Comparison of ENCODE assay signal across 1 cellular context in genomic region chr4:26372525-26373172, GRCh38.
TF ChIP-seq lines count a peak whose summit lies in the region.

No MANE protein-coding gene starts in this region.

TF ChIP-seq in HepG2, 621 proteins besides CTCF, POLR2A, EP300 and RAD21 (continued from another document and continues in another):
- no peak for TF ChIP-seq ZUFSP (CRISPR knock-in tag; IDR thresholded peaks at IDR 0.05; ENCODE audit: borderline replicate concordance)
- TF ChIP-seq KDM3A (CRISPR knock-in tag; IDR thresholded peaks at IDR 0.05; ENCODE audit: low read depth): no peak
- TF ChIP-seq MIER3 (CRISPR knock-in tag; IDR thresholded peaks at IDR 0.05; ENCODE audit: borderline replicate concordance): no peak
- TF ChIP-seq ZBTB21 (CRISPR knock-in tag; IDR thresholded peaks at IDR 0.05): no peak
- TF ChIP-seq ZNF644 (CRISPR knock-in tag; IDR thresholded peaks at IDR 0.05; ENCODE audit: low read depth): peak; percentile 77
- no peak for TF ChIP-seq MAF1 (CRISPR knock-in tag; IDR thresholded peaks at IDR 0.05; ENCODE audit: borderline replicate concordance)
- TF ChIP-seq CHD2 (IDR thresholded peaks at IDR 0.05; ENCODE audit: low read depth, low read length): no peak
- no peak for TF ChIP-seq ZNF572 (CRISPR knock-in tag; IDR thresholded peaks at IDR 0.05)
- no peak for TF ChIP-seq ZNF570 (CRISPR knock-in tag; IDR thresholded peaks at IDR 0.05; ENCODE audit: borderline replicate concordance)
- no peak for TF ChIP-seq MNT (IDR thresholded peaks at IDR 0.05)
- TF ChIP-seq ZNF615 (CRISPR knock-in tag; IDR thresholded peaks at IDR 0.05; ENCODE audit: borderline replicate concordance): no peak
- no peak for TF ChIP-seq MIER2 (CRISPR knock-in tag; IDR thresholded peaks at IDR 0.05)
- TF ChIP-seq SUZ12 (IDR thresholded peaks at IDR 0.05; ENCODE audit: low read depth, low read length): no peak
- TF ChIP-seq FOXP4 (CRISPR knock-in tag; IDR thresholded peaks at IDR 0.05): peak; percentile 74
- no peak for TF ChIP-seq BCL3 (CRISPR knock-in tag; IDR thresholded peaks at IDR 0.05)
- no peak for TF ChIP-seq HNRNPH1 (optimal IDR thresholded peaks at IDR 0.05; ENCODE audit: low read depth, low read length)
- no peak for TF ChIP-seq HNRNPL (IDR thresholded peaks at IDR 0.05; ENCODE audit: low read depth, low read length)
- no peak for TF ChIP-seq RAD51 (IDR thresholded peaks at IDR 0.05; ENCODE audit: borderline replicate concordance)
- TF ChIP-seq MXI1 (IDR thresholded peaks at IDR 0.05; ENCODE audit: borderline replicate concordance, low read depth, low read length): peak; percentile 29; the same call in 1 of the 3 replicates
- TF ChIP-seq FOXK2 (IDR thresholded peaks at IDR 0.05): peak; percentile 23; the same call in 1 of the 2 replicates
- TF ChIP-seq SNRNP70 (IDR thresholded peaks at IDR 0.05; ENCODE audit: low read depth, low read length): no peak
- TF ChIP-seq ZNF746 (CRISPR knock-in tag; IDR thresholded peaks at IDR 0.05): no peak
- no peak for TF ChIP-seq ZZZ3 (CRISPR knock-in tag; IDR thresholded peaks at IDR 0.05; ENCODE audit: borderline replicate concordance)
- TF ChIP-seq ARNTL (CRISPR knock-in tag; IDR thresholded peaks at IDR 0.05): no peak
- no peak for TF ChIP-seq SMAD9 (CRISPR knock-in tag; IDR thresholded peaks at IDR 0.05)
- TF ChIP-seq SOX13 (IDR thresholded peaks at IDR 0.05): 0 out of 2 replicates have a peak, but pooled peaks have one; percentile 17
- peak in 1 of 2 experiments; percentile 61; a peak in 1 of 4 replicates for TF ChIP-seq SOX13 (CRISPR knock-in tag; conservative IDR thresholded peaks at IDR 0.05 in 1 of 2, IDR thresholded peaks at IDR 0.05 in 1 of 2)
- peak; percentile 37; the same call in 1 of the 2 replicates for TF ChIP-seq HDAC1 (CRISPR knock-in tag; IDR thresholded peaks at IDR 0.05)
- no peak for TF ChIP-seq ZNF230 (CRISPR knock-in tag; IDR thresholded peaks at IDR 0.05)
- TF ChIP-seq ZNF883 (CRISPR knock-in tag; IDR thresholded peaks at IDR 0.05; ENCODE audit: not compliant biosample characterization): no peak
- TF ChIP-seq PREB (CRISPR knock-in tag; IDR thresholded peaks at IDR 0.05): no peak
- no peak for TF ChIP-seq CCAR2 (optimal IDR thresholded peaks at IDR 0.05; ENCODE audit: low read depth, low read length)
- no peak for TF ChIP-seq ZNF704 (CRISPR knock-in tag; IDR thresholded peaks at IDR 0.05; ENCODE audit: borderline replicate concordance)
- TF ChIP-seq MAFK (conservative IDR thresholded peaks at IDR 0.05 in 1 of 2, IDR thresholded peaks at IDR 0.05 in 1 of 2; ENCODE audit: low read length in 2 of 2): no peak
- no peak for TF ChIP-seq DDIT3 (CRISPR knock-in tag; IDR thresholded peaks at IDR 0.05)
- no peak for TF ChIP-seq ELK4 (CRISPR knock-in tag; IDR thresholded peaks at IDR 0.05; ENCODE audit: borderline replicate concordance)
- no peak for TF ChIP-seq KLF13 (CRISPR knock-in tag; IDR thresholded peaks at IDR 0.05)
- TF ChIP-seq GLI4 (CRISPR knock-in tag; IDR thresholded peaks at IDR 0.05; ENCODE audit: borderline replicate concordance): no peak
- TF ChIP-seq PBX3 (CRISPR knock-in tag; IDR thresholded peaks at IDR 0.05; ENCODE audit: borderline replicate concordance): no peak
- TF ChIP-seq DNMT3B (CRISPR knock-in tag; conservative IDR thresholded peaks at IDR 0.05): no peak; the same call in 1 of the 2 replicates
- TF ChIP-seq MXD1 (CRISPR knock-in tag; IDR thresholded peaks at IDR 0.05): no peak
- TF ChIP-seq ZNF33B (CRISPR knock-in tag; IDR thresholded peaks at IDR 0.05): no peak
- no peak for TF ChIP-seq HDAC6 (IDR thresholded peaks at IDR 0.05; ENCODE audit: low read depth, low read length)
- TF ChIP-seq RBAK (CRISPR knock-in tag; IDR thresholded peaks at IDR 0.05): no peak
- no peak for TF ChIP-seq SKIL (CRISPR knock-in tag; IDR thresholded peaks at IDR 0.05; ENCODE audit: borderline replicate concordance)
- no peak for TF ChIP-seq KLF6 (CRISPR knock-in tag; IDR thresholded peaks at IDR 0.05)
- no peak for TF ChIP-seq SMAD1 (CRISPR knock-in tag; IDR thresholded peaks at IDR 0.05; ENCODE audit: borderline replicate concordance, low read depth)
- TF ChIP-seq ZNF619 (CRISPR knock-in tag; IDR thresholded peaks at IDR 0.05): no peak
- no peak for TF ChIP-seq MLX (CRISPR knock-in tag; IDR thresholded peaks at IDR 0.05)
- peak; percentile 75 for TF ChIP-seq SALL1 (CRISPR knock-in tag; IDR thresholded peaks at IDR 0.05)
- no peak for TF ChIP-seq PRMT3 (CRISPR knock-in tag; IDR thresholded peaks at IDR 0.05; ENCODE audit: borderline replicate concordance, low read depth)
